ENCODE assay signal across 9 cellular contexts in genomic region chr18:57437433-57437781, GRCh38. TPM values are rescaled to one million over a fixed set of nuclear protein-coding genes. Genes with fewer than 3 reads are reported as not detected.
DNase-seq lines count a peak whose midpoint lies in the region; ATAC-seq and TF ChIP-seq lines count a peak whose summit lies in the region.
"Had no signal": no experiment of that assay in that cellular context is flagged by ENCODE, and none has a peak within 500 bp of the region (broad histone marks: within the 10 kb centered on the region; RNA-seq: fewer than 3 reads in every experiment).

No MANE protein-coding gene starts in this region.

- CTCF ChIA-PET in T-cell (lab: Charles Lee), result no interaction called here

- DNase-seq in CD14-positive monocyte (ENCODE audit: low spot score), result no peak
- peak; percentile 29 for DNase-seq in GM20000 (ENCODE audit: low spot score)
- no peak for DNase-seq in T-cell
- DNase-seq in tibial nerve (ENCODE audit: low spot score in 2 of 2), result no peak
- DNase-seq in inferior parietal cortex (ENCODE audit: extremely low spot score), result no peak
- DNase-seq in activated gamma-delta T cell (lab: John Stamatoyannopoulos, UW), result no peak

- H3K36me3 Mint-ChIP-seq in CD14-positive monocyte, result peaks cover 14 to 20% of the 10 kb centered on the region in 2 donors
- no peaks in the 10 kb centered on the region for H3K36me3 Mint-ChIP-seq in T-cell

- peak overlapping the region; percentile 4 to 63 for H3K27ac ChIP-seq in liver (ENCODE audit: low read depth in 1 of 2, low read length in 2 of 2)
- no peak overlapping the region for H3K27ac ChIP-seq in tibial nerve
- H3K27ac ChIP-seq: spleen had no signal

- H3K27me3 Mint-ChIP-seq in CD14-positive monocyte (ENCODE audit: low read depth in 3 of 3) (peaks cover 92 to 95% (median 95%) of the 10 kb centered on the region in 3 donors), T-cell (peaks cover 64 to 89% of the 10 kb centered on the region in 2 donors)

- no peak for TF ChIP-seq CTCF in CD14-positive monocyte (IDR thresholded peaks at IDR 0.05)
- TF ChIP-seq CTCF in GM20000 (IDR thresholded peaks at IDR 0.05; ENCODE audit: extremely low read depth, missing control alignments), result no peak
- no peak for TF ChIP-seq CTCF in liver (IDR thresholded peaks at IDR 0.05; ENCODE audit: low read depth, low read length, missing input control)
- no peak for TF ChIP-seq CTCF in tibial nerve (IDR thresholded peaks at IDR 0.05)

- WGBS in liver, result under 1% methylated on average over 17 of the region's 17 CpGs
- WGBS in tibial nerve, 2 donors, result 1 to 2% methylated on average over 16 to 17 of the region's 17 CpGs

- H3K27ac Mint-ChIP-seq in CD14-positive monocyte (no peak overlapping the region), T-cell (no peak overlapping the region)

- POLR2A ChIA-PET in T-cell (lab: Charles Lee), result no interaction called here

- no peak for TF ChIP-seq EP300 in tibial nerve (IDR thresholded peaks at IDR 0.05)

- peak overlapping the region; percentile 71 to 78 for H3K9ac ChIP-seq in liver (ENCODE audit: low read depth in 1 of 2, low read length in 2 of 2)

- H3K4me1 ChIP-seq in liver (ENCODE audit: control insufficient read depth in 4 of 4, insufficient read depth in 4 of 4, low read length in 3 of 4) (peaks cover 9 to 69% (median 40%) of the 10 kb centered on the region in 4 donors), tibial nerve (peaks cover 0 to 79% (median 23%) of the 10 kb centered on the region in 4 donors)

- intact Hi-C loops in CD14-positive monocyte (cut with micrococcal nuclease), result no loop called here

- no peak for TF ChIP-seq POLR2A in tibial nerve (IDR thresholded peaks at IDR 0.05)

- no peaks in the 10 kb centered on the region for H3K36me3 ChIP-seq in liver (ENCODE audit: control insufficient read depth in 4 of 4, insufficient read depth in 3 of 4, low read depth in 1 of 4, low read length in 3 of 4)
- H3K36me3 ChIP-seq in tibial nerve, result no peaks in the 10 kb centered on the region
- H3K36me3 ChIP-seq: spleen had no signal

- peak overlapping the region; percentile 51 to 92 for H3K4me3 Mint-ChIP-seq in CD14-positive monocyte
- peak overlapping the region; percentile 46 to 76 (median 61) for H3K4me3 Mint-ChIP-seq in T-cell

- peak overlapping the region; percentile 74 to 90 (median 85) for H3K4me3 ChIP-seq in liver (ENCODE audit: low read depth in 1 of 3, low read length in 3 of 3)
- H3K4me3 ChIP-seq in tibial nerve, result no peak overlapping the region

- ATAC-seq in T-cell (replicated peaks in 1 of 4) (no peak), HG02678 (IDR thresholded peaks at IDR 0.05; ENCODE audit: unreplicated experiment) (no peak)

- H3K9me3 Mint-ChIP-seq in CD14-positive monocyte, result peaks cover 9 to 63% (median 50%) of the 10 kb centered on the region in 7 donors
- H3K9me3 Mint-ChIP-seq in T-cell, result peaks cover 0 to 6% (median 0%) of the 10 kb centered on the region in 3 donors

- H3K4me1 Mint-ChIP-seq in CD14-positive monocyte (peaks cover 61% of the 10 kb centered on the region), T-cell (peaks cover 41 to 58% (median 57%) of the 10 kb centered on the region in 3 donors)

- no peak for TF ChIP-seq RAD21 in liver (IDR thresholded peaks at IDR 0.05)

- H3K9me3 ChIP-seq in liver (ENCODE audit: control insufficient read depth in 4 of 4, low read length in 3 of 4) (no peaks in the 10 kb centered on the region), tibial nerve (no peaks in the 10 kb centered on the region)

- H3K27me3 ChIP-seq in liver (ENCODE audit: control insufficient read depth in 4 of 4, insufficient read depth in 4 of 4, low read length in 3 of 4) (no peaks in the 10 kb centered on the region), tibial nerve (peaks cover 0 to 94% of the 10 kb centered on the region in 2 donors)

TF ChIP-seq in liver, 16 proteins besides CTCF, POLR2A, EP300 and RAD21:
- TF ChIP-seq RXRA (IDR thresholded peaks at IDR 0.05) (no peak), FOXA2 (IDR thresholded peaks at IDR 0.05) (no peak), REST (IDR thresholded peaks at IDR 0.05) (no peak), FOXA1 (IDR thresholded peaks at IDR 0.05) (no peak), TAF1 (conservative IDR thresholded peaks at IDR 0.05) (no peak), NR2F2 (IDR thresholded peaks at IDR 0.05) (no peak), MAX (IDR thresholded peaks at IDR 0.05) (no peak), ATF3 (IDR thresholded peaks at IDR 0.05) (no peak), HNF4G (IDR thresholded peaks at IDR 0.05) (no peak), YY1 (IDR thresholded peaks at IDR 0.05) (no peak), GABPA (IDR thresholded peaks at IDR 0.05 in 1 of 2, conservative IDR thresholded peaks at IDR 0.05 in 1 of 2) (no peak), HNF4A (conservative IDR thresholded peaks at IDR 0.05) (no peak), SP1 (IDR thresholded peaks at IDR 0.05) (no peak), JUND (IDR thresholded peaks at IDR 0.05) (no peak), ZBTB33 (IDR thresholded peaks at IDR 0.05) (no peak)

RNA-seq across cellular contexts. Expression of gene ONECUT2, which starts 2.2 kb away (rescaled TPM):
- polyA plus RNA-seq in CD14-positive monocyte (not detected), liver (1 to 10 TPM; 1.8 to 3.8 TPM)
- total RNA-seq in T-cell (under 1 TPM in 3 of 5 donors, not detected in 2; 0.03 to 0.23 (median 0.09) TPM), liver (1 to 10 TPM; 5.4 to 5.7 TPM), tibial nerve (under 1 TPM in 1 of 4 donors, not detected in 3; under 0.01 TPM)

Comparison
In these comparisons a context has a peak if more than half of its experiments do, and no peak if none do; other contexts are left out.
1. H3K27ac ChIP-seq: peak in liver (2 of 2); none in tibial nerve (0 of 4).
2. H3K4me3 ChIP-seq: peak in liver (3 of 3); none in tibial nerve (0 of 4).
3. RNA of gene ONECUT2, which starts 2.2 kb away (total RNA-seq): 5.4 to 5.7 TPM in liver; 0.03 to 0.23 TPM in T-cell and under 0.01 TPM in tibial nerve; every median in the first group is over 4 times any median in the second.